In the genomic region with DNA sequence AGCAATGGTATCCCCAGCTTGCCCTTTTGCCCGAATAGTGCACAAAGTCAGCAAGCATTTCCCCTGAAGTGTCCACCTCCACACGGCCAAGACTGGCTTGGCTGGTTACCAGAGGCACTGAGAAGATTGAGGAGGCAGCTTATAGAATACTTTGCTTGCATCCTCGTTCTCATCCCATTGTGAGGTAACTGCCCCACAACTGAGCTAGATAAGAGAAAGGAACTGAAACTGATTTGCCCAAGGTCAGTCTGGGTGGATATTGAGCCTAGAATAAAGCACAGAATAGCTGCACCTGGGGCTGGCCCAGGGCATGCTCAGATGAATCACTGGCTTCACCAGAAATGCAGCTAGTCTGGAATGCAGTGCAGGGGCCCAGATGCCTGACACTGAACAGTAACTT, we compare ENCODE assay signal across 1 cellular context.
TF ChIP-seq lines count a peak whose summit lies in the region.

No MANE protein-coding gene starts in this region.

TF ChIP-seq in HepG2, 621 proteins besides CTCF, POLR2A, EP300 and RAD21 (continued from another document and continues in another):
- TF ChIP-seq, protein P1, sequence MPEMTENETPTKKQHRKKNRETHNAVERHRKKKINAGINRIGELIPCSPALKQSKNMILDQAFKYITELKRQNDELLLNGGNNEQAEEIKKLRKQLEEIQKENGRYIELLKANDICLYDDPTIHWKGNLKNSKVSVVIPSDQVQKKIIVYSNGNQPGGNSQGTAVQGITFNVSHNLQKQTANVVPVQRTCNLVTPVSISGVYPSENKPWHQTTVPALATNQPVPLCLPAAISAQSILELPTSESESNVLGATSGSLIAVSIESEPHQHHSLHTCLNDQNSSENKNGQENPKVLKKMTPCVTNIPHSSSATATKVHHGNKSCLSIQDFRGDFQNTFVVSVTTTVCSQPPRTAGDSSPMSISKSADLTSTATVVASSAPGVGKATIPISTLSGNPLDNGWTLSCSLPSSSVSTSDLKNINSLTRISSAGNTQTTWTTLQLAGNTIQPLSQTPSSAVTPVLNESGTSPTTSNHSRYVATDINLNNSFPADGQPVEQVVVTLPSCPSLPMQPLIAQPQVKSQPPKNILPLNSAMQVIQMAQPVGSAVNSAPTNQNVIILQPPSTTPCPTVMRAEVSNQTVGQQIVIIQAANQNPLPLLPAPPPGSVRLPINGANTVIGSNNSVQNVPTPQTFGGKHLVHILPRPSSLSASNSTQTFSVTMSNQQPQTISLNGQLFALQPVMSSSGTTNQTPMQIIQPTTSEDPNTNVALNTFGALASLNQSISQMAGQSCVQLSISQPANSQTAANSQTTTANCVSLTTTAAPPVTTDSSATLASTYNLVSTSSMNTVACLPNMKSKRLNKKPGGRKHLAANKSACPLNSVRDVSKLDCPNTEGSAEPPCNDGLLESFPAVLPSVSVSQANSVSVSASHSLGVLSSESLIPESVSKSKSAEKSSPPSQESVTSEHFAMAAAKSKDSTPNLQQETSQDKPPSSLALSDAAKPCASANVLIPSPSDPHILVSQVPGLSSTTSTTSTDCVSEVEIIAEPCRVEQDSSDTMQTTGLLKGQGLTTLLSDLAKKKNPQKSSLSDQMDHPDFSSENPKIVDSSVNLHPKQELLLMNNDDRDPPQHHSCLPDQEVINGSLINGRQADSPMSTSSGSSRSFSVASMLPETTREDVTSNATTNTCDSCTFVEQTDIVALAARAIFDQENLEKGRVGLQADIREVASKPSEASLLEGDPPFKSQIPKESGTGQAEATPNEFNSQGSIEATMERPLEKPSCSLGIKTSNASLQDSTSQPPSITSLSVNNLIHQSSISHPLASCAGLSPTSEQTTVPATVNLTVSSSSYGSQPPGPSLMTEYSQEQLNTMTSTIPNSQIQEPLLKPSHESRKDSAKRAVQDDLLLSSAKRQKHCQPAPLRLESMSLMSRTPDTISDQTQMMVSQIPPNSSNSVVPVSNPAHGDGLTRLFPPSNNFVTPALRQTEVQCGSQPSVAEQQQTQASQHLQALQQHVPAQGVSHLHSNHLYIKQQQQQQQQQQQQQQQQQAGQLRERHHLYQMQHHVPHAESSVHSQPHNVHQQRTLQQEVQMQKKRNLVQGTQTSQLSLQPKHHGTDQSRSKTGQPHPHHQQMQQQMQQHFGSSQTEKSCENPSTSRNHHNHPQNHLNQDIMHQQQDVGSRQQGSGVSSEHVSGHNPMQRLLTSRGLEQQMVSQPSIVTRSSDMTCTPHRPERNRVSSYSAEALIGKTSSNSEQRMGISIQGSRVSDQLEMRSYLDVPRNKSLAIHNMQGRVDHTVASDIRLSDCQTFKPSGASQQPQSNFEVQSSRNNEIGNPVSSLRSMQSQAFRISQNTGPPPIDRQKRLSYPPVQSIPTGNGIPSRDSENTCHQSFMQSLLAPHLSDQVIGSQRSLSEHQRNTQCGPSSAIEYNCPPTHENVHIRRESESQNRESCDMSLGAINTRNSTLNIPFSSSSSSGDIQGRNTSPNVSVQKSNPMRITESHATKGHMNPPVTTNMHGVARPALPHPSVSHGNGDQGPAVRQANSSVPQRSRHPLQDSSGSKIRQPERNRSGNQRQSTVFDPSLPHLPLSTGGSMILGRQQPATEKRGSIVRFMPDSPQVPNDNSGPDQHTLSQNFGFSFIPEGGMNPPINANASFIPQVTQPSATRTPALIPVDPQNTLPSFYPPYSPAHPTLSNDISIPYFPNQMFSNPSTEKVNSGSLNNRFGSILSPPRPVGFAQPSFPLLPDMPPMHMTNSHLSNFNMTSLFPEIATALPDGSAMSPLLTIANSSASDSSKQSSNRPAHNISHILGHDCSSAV (CRISPR knock-in tag; IDR thresholded peaks at IDR 0.05; ENCODE audit: borderline replicate concordance): no peak
- TF ChIP-seq ZSCAN9 (CRISPR knock-in tag; IDR thresholded peaks at IDR 0.05; ENCODE audit: borderline replicate concordance) (no peak), SMAD1 (CRISPR knock-in tag; IDR thresholded peaks at IDR 0.05; ENCODE audit: borderline replicate concordance, low read depth) (no peak), SNRNP70 (IDR thresholded peaks at IDR 0.05; ENCODE audit: low read depth, low read length) (no peak), ZNF124 (CRISPR knock-in tag; IDR thresholded peaks at IDR 0.05) (no peak), SMAD9 (CRISPR knock-in tag; IDR thresholded peaks at IDR 0.05) (no peak), FOSL2 (CRISPR knock-in tag; IDR thresholded peaks at IDR 0.05) (peak; percentile 93), SP2 (CRISPR knock-in tag; IDR thresholded peaks at IDR 0.05) (no peak), ZNF749 (CRISPR knock-in tag; IDR thresholded peaks at IDR 0.05; ENCODE audit: borderline replicate concordance) (no peak), SPEN (CRISPR knock-in tag; IDR thresholded peaks at IDR 0.05; ENCODE audit: low read depth) (no peak), KLF13 (CRISPR knock-in tag; IDR thresholded peaks at IDR 0.05) (no peak), EEA1 (CRISPR knock-in tag; IDR thresholded peaks at IDR 0.05; ENCODE audit: borderline replicate concordance) (no peak), ZNF878 (CRISPR knock-in tag; IDR thresholded peaks at IDR 0.05) (peak; percentile 56; the same call in 1 of the 2 replicates), TEAD2 (CRISPR knock-in tag; IDR thresholded peaks at IDR 0.05) (no peak), SNAI1 (CRISPR knock-in tag; IDR thresholded peaks at IDR 0.05; ENCODE audit: borderline replicate concordance) (no peak), ZNF263 (CRISPR knock-in tag; IDR thresholded peaks at IDR 0.05) (no peak), ZNF746 (CRISPR knock-in tag; IDR thresholded peaks at IDR 0.05) (no peak), BORCS8-MEF2B (CRISPR knock-in tag; IDR thresholded peaks at IDR 0.05) (no peak), ZNF883 (CRISPR knock-in tag; IDR thresholded peaks at IDR 0.05; ENCODE audit: not compliant biosample characterization) (no peak), ZNF7 (CRISPR knock-in tag; IDR thresholded peaks at IDR 0.05) (no peak), NBN (conservative IDR thresholded peaks at IDR 0.05) (no peak), ZNF614 (CRISPR knock-in tag; IDR thresholded peaks at IDR 0.05; ENCODE audit: borderline replicate concordance) (peak; percentile 73; the same call in 1 of the 2 replicates), ZNF292 (CRISPR knock-in tag; IDR thresholded peaks at IDR 0.05; ENCODE audit: borderline replicate concordance, low read depth) (peak; percentile 62; the same call in 1 of the 2 replicates), ZNF75D (CRISPR knock-in tag; IDR thresholded peaks at IDR 0.05; ENCODE audit: borderline replicate concordance) (no peak), NCOA2 (CRISPR knock-in tag; IDR thresholded peaks at IDR 0.05) (0 out of 2 replicates have a peak, but pooled peaks have one; percentile 32), ZNF350 (CRISPR knock-in tag; IDR thresholded peaks at IDR 0.05; ENCODE audit: borderline replicate concordance, low read depth) (peak; percentile 37; the same call in 1 of the 2 replicates), ZBTB1 (CRISPR knock-in tag; IDR thresholded peaks at IDR 0.05; ENCODE audit: borderline replicate concordance) (no peak), SUZ12 (IDR thresholded peaks at IDR 0.05; ENCODE audit: low read depth, low read length) (no peak), CCDC6 (CRISPR knock-in tag; IDR thresholded peaks at IDR 0.05) (no peak; the same call in 1 of the 2 replicates), U2AF1 (optimal IDR thresholded peaks at IDR 0.05; ENCODE audit: low read depth, low read length) (no peak), SMARCC2 (IDR thresholded peaks at IDR 0.05) (no peak), ZNF17 (CRISPR knock-in tag; IDR thresholded peaks at IDR 0.05) (no peak), NKX3-1 (CRISPR knock-in tag; IDR thresholded peaks at IDR 0.05) (no peak)
- TF ChIP-seq, protein P2, sequence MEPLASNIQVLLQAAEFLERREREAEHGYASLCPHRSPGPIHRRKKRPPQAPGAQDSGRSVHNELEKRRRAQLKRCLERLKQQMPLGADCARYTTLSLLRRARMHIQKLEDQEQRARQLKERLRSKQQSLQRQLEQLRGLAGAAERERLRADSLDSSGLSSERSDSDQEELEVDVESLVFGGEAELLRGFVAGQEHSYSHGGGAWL (CRISPR knock-in tag; IDR thresholded peaks at IDR 0.05): no peak
- TF ChIP-seq, protein P3, sequence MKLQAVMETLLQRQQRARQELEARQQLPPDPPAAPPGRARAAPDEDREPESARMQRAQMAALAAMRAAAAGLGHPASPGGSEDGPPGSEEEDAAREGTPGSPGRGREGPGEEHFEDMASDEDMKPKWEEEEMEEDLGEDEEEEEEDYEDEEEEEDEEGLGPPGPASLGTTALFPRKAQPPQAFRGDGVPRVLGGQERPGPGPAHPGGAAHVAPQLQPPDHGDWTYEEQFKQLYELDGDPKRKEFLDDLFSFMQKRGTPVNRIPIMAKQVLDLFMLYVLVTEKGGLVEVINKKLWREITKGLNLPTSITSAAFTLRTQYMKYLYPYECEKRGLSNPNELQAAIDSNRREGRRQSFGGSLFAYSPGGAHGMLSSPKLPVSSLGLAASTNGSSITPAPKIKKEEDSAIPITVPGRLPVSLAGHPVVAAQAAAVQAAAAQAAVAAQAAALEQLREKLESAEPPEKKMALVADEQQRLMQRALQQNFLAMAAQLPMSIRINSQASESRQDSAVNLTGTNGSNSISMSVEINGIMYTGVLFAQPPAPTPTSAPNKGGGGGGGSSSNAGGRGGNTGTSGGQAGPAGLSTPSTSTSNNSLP (IDR thresholded peaks at IDR 0.05; ENCODE audit: low read depth, low read length): peak; percentile 79
- TF ChIP-seq, protein P4, sequence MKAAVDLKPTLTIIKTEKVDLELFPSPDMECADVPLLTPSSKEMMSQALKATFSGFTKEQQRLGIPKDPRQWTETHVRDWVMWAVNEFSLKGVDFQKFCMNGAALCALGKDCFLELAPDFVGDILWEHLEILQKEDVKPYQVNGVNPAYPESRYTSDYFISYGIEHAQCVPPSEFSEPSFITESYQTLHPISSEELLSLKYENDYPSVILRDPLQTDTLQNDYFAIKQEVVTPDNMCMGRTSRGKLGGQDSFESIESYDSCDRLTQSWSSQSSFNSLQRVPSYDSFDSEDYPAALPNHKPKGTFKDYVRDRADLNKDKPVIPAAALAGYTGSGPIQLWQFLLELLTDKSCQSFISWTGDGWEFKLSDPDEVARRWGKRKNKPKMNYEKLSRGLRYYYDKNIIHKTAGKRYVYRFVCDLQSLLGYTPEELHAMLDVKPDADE (CRISPR knock-in tag; IDR thresholded peaks at IDR 0.05): no peak
- TF ChIP-seq, protein P5, sequence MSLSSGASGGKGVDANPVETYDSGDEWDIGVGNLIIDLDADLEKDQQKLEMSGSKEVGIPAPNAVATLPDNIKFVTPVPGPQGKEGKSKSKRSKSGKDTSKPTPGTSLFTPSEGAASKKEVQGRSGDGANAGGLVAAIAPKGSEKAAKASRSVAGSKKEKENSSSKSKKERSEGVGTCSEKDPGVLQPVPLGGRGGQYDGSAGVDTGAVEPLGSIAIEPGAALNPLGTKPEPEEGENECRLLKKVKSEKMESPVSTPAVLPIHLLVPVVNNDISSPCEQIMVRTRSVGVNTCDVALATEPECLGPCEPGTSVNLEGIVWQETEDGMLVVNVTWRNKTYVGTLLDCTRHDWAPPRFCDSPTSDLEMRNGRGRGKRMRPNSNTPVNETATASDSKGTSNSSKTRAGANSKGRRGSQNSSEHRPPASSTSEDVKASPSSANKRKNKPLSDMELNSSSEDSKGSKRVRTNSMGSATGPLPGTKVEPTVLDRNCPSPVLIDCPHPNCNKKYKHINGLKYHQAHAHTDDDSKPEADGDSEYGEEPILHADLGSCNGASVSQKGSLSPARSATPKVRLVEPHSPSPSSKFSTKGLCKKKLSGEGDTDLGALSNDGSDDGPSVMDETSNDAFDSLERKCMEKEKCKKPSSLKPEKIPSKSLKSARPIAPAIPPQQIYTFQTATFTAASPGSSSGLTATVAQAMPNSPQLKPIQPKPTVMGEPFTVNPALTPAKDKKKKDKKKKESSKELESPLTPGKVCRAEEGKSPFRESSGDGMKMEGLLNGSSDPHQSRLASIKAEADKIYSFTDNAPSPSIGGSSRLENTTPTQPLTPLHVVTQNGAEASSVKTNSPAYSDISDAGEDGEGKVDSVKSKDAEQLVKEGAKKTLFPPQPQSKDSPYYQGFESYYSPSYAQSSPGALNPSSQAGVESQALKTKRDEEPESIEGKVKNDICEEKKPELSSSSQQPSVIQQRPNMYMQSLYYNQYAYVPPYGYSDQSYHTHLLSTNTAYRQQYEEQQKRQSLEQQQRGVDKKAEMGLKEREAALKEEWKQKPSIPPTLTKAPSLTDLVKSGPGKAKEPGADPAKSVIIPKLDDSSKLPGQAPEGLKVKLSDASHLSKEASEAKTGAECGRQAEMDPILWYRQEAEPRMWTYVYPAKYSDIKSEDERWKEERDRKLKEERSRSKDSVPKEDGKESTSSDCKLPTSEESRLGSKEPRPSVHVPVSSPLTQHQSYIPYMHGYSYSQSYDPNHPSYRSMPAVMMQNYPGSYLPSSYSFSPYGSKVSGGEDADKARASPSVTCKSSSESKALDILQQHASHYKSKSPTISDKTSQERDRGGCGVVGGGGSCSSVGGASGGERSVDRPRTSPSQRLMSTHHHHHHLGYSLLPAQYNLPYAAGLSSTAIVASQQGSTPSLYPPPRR (CRISPR knock-in tag; IDR thresholded peaks at IDR 0.05; ENCODE audit: borderline replicate concordance): no peak
- TF ChIP-seq, protein P6, sequence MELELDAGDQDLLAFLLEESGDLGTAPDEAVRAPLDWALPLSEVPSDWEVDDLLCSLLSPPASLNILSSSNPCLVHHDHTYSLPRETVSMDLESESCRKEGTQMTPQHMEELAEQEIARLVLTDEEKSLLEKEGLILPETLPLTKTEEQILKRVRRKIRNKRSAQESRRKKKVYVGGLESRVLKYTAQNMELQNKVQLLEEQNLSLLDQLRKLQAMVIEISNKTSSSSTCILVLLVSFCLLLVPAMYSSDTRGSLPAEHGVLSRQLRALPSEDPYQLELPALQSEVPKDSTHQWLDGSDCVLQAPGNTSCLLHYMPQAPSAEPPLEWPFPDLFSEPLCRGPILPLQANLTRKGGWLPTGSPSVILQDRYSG (CRISPR knock-in tag; IDR thresholded peaks at IDR 0.05): no peak
- TF ChIP-seq, protein P7, sequence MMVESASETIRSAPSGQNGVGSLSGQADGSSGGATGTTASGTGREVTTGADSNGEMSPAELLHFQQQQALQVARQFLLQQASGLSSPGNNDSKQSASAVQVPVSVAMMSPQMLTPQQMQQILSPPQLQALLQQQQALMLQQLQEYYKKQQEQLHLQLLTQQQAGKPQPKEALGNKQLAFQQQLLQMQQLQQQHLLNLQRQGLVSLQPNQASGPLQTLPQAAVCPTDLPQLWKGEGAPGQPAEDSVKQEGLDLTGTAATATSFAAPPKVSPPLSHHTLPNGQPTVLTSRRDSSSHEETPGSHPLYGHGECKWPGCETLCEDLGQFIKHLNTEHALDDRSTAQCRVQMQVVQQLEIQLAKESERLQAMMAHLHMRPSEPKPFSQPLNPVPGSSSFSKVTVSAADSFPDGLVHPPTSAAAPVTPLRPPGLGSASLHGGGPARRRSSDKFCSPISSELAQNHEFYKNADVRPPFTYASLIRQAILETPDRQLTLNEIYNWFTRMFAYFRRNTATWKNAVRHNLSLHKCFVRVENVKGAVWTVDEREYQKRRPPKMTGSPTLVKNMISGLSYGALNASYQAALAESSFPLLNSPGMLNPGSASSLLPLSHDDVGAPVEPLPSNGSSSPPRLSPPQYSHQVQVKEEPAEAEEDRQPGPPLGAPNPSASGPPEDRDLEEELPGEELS (CRISPR knock-in tag; IDR thresholded peaks at IDR 0.05): 0 out of 2 replicates have a peak, but pooled peaks have one; percentile 15
- TF ChIP-seq, protein P8, sequence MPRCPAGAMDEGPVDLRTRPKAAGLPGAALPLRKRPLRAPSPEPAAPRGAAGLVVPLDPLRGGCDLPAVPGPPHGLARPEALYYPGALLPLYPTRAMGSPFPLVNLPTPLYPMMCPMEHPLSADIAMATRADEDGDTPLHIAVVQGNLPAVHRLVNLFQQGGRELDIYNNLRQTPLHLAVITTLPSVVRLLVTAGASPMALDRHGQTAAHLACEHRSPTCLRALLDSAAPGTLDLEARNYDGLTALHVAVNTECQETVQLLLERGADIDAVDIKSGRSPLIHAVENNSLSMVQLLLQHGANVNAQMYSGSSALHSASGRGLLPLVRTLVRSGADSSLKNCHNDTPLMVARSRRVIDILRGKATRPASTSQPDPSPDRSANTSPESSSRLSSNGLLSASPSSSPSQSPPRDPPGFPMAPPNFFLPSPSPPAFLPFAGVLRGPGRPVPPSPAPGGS (CRISPR knock-in tag; IDR thresholded peaks at IDR 0.05): no peak
